Comparison of ENCODE assay signal across 8 cellular contexts in the genomic region with DNA sequence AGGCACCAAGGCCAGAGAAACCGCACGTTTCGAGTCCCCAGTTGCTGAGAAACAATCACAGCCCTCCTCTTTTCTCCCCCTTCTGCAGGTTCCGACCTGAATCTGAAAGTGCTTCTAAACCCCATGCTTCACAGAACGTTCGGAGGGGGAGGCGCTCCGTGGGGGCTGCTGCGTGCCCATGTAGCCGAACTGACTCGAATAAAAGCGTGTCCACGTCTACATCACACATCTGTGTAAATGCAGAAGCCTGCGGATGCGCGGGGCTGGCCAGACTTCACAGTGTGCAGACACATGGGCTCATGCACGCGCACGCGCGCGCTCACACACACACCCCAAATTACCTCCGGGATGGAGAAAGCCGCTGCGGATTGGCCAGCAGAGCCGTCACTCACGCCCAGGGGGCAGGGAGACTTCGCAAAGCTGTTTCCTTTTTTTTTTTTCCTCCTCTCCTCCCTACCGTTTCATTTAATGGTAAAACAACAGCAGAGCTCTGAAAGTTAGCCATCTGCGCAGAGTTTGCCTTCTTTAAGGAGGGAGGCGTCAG. TPM values are rescaled to one million over a fixed set of nuclear protein-coding genes. Genes with fewer than 3 reads are reported as not detected.
DNase-seq lines count a peak whose midpoint lies in the region; ATAC-seq and TF ChIP-seq lines count a peak whose summit lies in the region.

No MANE protein-coding gene starts in this region.

- DNase-seq in COLO829 (ENCODE audit: low spot score) (peak; percentile 97), GM20000 (ENCODE audit: low spot score) (peak; percentile 95), HS-27A (ENCODE audit: low read depth) (peak; percentile 34), lung microvascular endothelial cell (ENCODE audit: low read depth in 2 of 2) (peak; percentile 97 to 99)
- DNase-seq in NK-92 treated with Interleukin-12 subunit alpha and Interleukin-12 subunit beta, amount 100 ng/mL, for 24 hours (lab: John Stamatoyannopoulos, UW) = peak; percentile 80
- DNase-seq in activated CD8-positive, alpha-beta memory T cell treated with anti-CD3 and anti-CD28 coated beads for 48 hours (ENCODE audit: low read depth in 2 of 3, low spot score in 2 of 3) = peak; percentile 96 to 99 (median 99)
- DNase-seq in effector memory CD8-positive, alpha-beta T cell = peak; percentile 71 to 95 (median 93)
- DNase-seq in stimulated activated CD4-positive, alpha-beta T cell treated with anti-CD3 and anti-CD28 coated beads, TNF-alpha, amount 100 ng/mL, for 24 hours (ENCODE audit: low read depth in 3 of 3) = peak; percentile 96 to 99 (median 96)

- peak overlapping the region in 1 of 2 donors; percentile 33 for H3K27ac Mint-ChIP-seq in effector memory CD8-positive, alpha-beta T cell

- H3K36me3 Mint-ChIP-seq in effector memory CD8-positive, alpha-beta T cell (ENCODE audit: insufficient read depth) = peaks cover 17% of the 10 kb centered on the region

- H3K4me3 Mint-ChIP-seq in effector memory CD8-positive, alpha-beta T cell = peak overlapping the region; percentile 83 to 90

- no peak for TF ChIP-seq CTCF in GM20000 (IDR thresholded peaks at IDR 0.05; ENCODE audit: extremely low read depth, missing control alignments)

- H3K9me3 Mint-ChIP-seq in effector memory CD8-positive, alpha-beta T cell = no peaks in the 10 kb centered on the region

- peaks cover 27 to 32% of the 10 kb centered on the region in 2 donors for H3K4me1 Mint-ChIP-seq in effector memory CD8-positive, alpha-beta T cell (ENCODE audit: low read depth in 2 of 2)

- peaks cover 73 to 77% of the 10 kb centered on the region in 2 donors for H3K27me3 Mint-ChIP-seq in effector memory CD8-positive, alpha-beta T cell

- peak; percentile 71 for ATAC-seq in effector memory CD8-positive, alpha-beta T cell (replicated peaks)

RNA-seq across cellular contexts. Expression of a gene that starts 2.3 kb away (rescaled TPM):
- 9.8 and 12.7 TPM in 2 replicates for total RNA-seq in lung microvascular endothelial cell

Comparison
In these comparisons a context has a peak if more than half of its experiments do, and no peak if none do; other contexts are left out.
1. Peak in every context shown above with its lines: DNase-seq and ATAC-seq.
2. DNase-seq: peak in every context shown above with its lines; median percentile 99 in activated CD8-positive, alpha-beta memory T cell treated with anti-CD3 and anti-CD28 coated beads for 48 hours; 98 in lung microvascular endothelial cell; 97 in COLO829; 96 in stimulated activated CD4-positive, alpha-beta T cell treated with anti-CD3 and anti-CD28 coated beads, TNF-alpha, amount 100 ng/mL, for 24 hours; 95 in GM20000; 93 in effector memory CD8-positive, alpha-beta T cell; 80 in NK-92 treated with Interleukin-12 subunit alpha and Interleukin-12 subunit beta, amount 100 ng/mL, for 24 hours; 34 in HS-27A.